ENCODE assay signal across 21 cellular contexts in the genomic region with DNA sequence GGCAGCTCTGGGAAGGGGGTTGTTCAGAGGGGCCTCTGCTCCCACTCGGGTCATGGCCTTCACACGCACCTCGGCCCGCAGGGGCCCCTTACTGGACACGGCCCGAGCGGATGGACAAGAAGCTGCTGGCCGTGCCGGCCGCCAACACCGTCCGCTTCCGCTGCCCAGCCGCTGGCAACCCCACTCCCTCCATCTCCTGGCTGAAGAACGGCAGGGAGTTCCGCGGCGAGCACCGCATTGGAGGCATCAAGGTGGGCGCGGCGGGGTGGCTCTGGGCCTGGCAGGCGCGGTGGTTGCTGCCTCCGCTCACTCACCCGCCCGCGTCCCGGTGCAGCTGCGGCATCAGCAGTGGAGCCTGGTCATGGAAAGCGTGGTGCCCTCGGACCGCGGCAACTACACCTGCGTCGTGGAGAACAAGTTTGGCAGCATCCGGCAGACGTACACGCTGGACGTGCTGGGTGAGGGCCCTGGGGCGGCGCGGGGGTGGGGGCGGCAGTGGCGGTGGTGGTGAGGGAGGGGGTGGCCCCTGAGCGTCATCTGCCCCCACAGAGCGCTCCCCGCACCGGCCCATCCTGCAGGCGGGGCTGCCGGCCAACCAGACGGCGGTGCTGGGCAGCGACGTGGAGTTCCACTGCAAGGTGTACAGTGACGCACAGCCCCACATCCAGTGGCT. TPM values are rescaled to one million over a fixed set of nuclear protein-coding genes. Genes with fewer than 3 reads are reported as not detected.
DNase-seq lines count a peak whose midpoint lies in the region; ATAC-seq, FAIRE-seq and TF ChIP-seq lines count a peak whose summit lies in the region.
"Had no signal": no experiment of that assay in that cellular context is flagged by ENCODE, and none has a peak within 500 bp of the region (broad histone marks: within the 10 kb centered on the region; RNA-seq: fewer than 3 reads in every experiment).

No MANE protein-coding gene starts in this region.

- no peaks in the 10 kb centered on the region for H3K9me3 ChIP-seq in HepG2 (ENCODE audit: low read length)
- no peaks in the 10 kb centered on the region for H3K9me3 ChIP-seq in right lobe of liver
- no peaks in the 10 kb centered on the region for H3K9me3 ChIP-seq in K562 (replicated peaks; ENCODE audit: control insufficient read depth, insufficient read depth, low read depth, low read length)
- no peaks in the 10 kb centered on the region for H3K9me3 ChIP-seq in neuronal stem cell (replicated peaks in 1 of 2; ENCODE audit: control insufficient read depth in 2 of 2, insufficient read depth in 1 of 2, low read depth in 1 of 2, low read length in 2 of 2)
- no peaks in the 10 kb centered on the region for H3K9me3 ChIP-seq in colonic mucosa
- H3K9me3 ChIP-seq: HAP-1 had no signal

- intact Hi-C loops in HepG2 (cut with micrococcal nuclease; ENCODE audit: unreplicated experiment): no loop called here
- intact Hi-C loops in right lobe of liver (cut with DNase I): no loop called here
- intact Hi-C loops in K562 (cut with micrococcal nuclease): no loop called here
- intact Hi-C loops in colonic mucosa (cut with DNase I): no loop called here

- H3K18ac ChIP-seq in neuronal stem cell (ENCODE audit: low read length): peak overlapping the region; percentile 57

- WGBS in HepG2 (ENCODE audit: low lambda C conversion rate): 98% methylated on average over 14 of the region's 56 CpGs
- WGBS in right lobe of liver (ENCODE audit: insufficient coverage, low coverage, low lambda C conversion rate, missing lambda C conversion rate): no CpG with 5 or more reads among the region's 56 CpGs
- 91% methylated on average over 18 of the region's 56 CpGs for WGBS in K562 (ENCODE audit: insufficient coverage, low coverage, missing lambda C conversion rate)
- WGBS in neuronal stem cell (ENCODE audit: extremely low coverage in 2 of 2, insufficient read length in 2 of 2, insufficient replicate concordance in 1 of 2), 2 donors: no CpG with 5 or more reads among the region's 56 CpGs

- BruUV-seq in HepG2 (replicated peaks; lab: Mats Ljungman, UMichigan) (no TSS peak), K562 (replicated peaks; lab: Mats Ljungman, UMichigan) (no TSS peak)

- no peak for FAIRE-seq in HepG2 (lab: Jason Lieb, UNC)
- FAIRE-seq in K562 (lab: Jason Lieb, UNC): no peak
- FAIRE-seq: D721Med, GM12891, GM18507, H54 had no signal

- H3K79me2 ChIP-seq in HepG2 (ENCODE audit: insufficient read depth, low read length) (peaks cover 40% of the 10 kb centered on the region), KMS-11 (ENCODE audit: insufficient read depth, low read depth) (peaks cover 14% of the 10 kb centered on the region; the same call in 1 of the 2 replicates), K562 (ENCODE audit: control insufficient read depth, insufficient read depth, low read length) (peaks cover 19% of the 10 kb centered on the region)

- TF ChIP-seq RAD21 in HepG2 (CRISPR knock-in tag; IDR thresholded peaks at IDR 0.05): no peak
- no peak for TF ChIP-seq RAD21 in K562 (CRISPR knock-in tag; conservative IDR thresholded peaks at IDR 0.05 in 1 of 2, IDR thresholded peaks at IDR 0.05 in 1 of 2)

- H3K9ac ChIP-seq in HepG2 (ENCODE audit: insufficient read depth, low read depth, low read length) (peak overlapping the region; percentile 36; the same call in 1 of the 2 replicates), KMS-11 (peak overlapping the region; percentile 50; the same call in 1 of the 2 replicates), K562 (ENCODE audit: insufficient read depth in 1 of 2, low read depth in 2 of 2, low read length in 2 of 2) (peak overlapping the region in 1 of 2 experiments; percentile 45; a peak in 1 of 4 replicates), neuronal stem cell (ENCODE audit: low read depth, low read length, poor library complexity) (no peak overlapping the region), colonic mucosa (ENCODE audit: low read depth in 2 of 2, low read length in 2 of 2) (no peak overlapping the region)

- H3K4me3 ChIP-seq in HepG2 (replicated peaks in 1 of 3; ENCODE audit: insufficient read depth in 1 of 3, low read depth in 2 of 3, low read length in 3 of 3): no peak overlapping the region; a peak in 1 of 6 replicates
- H3K4me3 ChIP-seq in right lobe of liver: no peak overlapping the region
- H3K4me3 ChIP-seq in KMS-11 (IDR thresholded peaks at IDR 0.05; ENCODE audit: insufficient read depth, low read depth, low read length): no peak overlapping the region
- no peak overlapping the region for H3K4me3 ChIP-seq in K562
- no peak overlapping the region for H3K4me3 ChIP-seq in neuronal stem cell (ENCODE audit: low read length in 2 of 2)
- no peak overlapping the region for H3K4me3 ChIP-seq in colonic mucosa
- H3K4me3 ChIP-seq: HAP-1 had no signal

- H3K36me3 ChIP-seq in HepG2 (replicated peaks in 1 of 2; ENCODE audit: control insufficient read depth in 1 of 2, insufficient read depth in 2 of 2, low read length in 2 of 2) (peaks cover 35 to 67% of the 10 kb centered on the region in 2 experiments), right lobe of liver (peaks cover 0 to 14% (median 0%) of the 10 kb centered on the region in 4 donors), KMS-11 (ENCODE audit: insufficient read depth) (peaks cover 3% of the 10 kb centered on the region; the same call in 1 of the 2 replicates), K562 (ENCODE audit: control insufficient read depth, insufficient read depth, low read length) (peaks cover 84% of the 10 kb centered on the region; the same call in 2 of the 3 replicates), neuronal stem cell (replicated peaks in 1 of 2; ENCODE audit: control insufficient read depth in 2 of 2, insufficient read depth in 2 of 2, low read length in 2 of 2) (peaks cover 0 to 58% of the 10 kb centered on the region in 2 donors), colonic mucosa (no peaks in the 10 kb centered on the region)

- peak overlapping the region; percentile 56 for H3K14ac ChIP-seq in neuronal stem cell (ENCODE audit: low read length)

- peak overlapping the region; percentile 21 for H2AK5ac ChIP-seq in neuronal stem cell (ENCODE audit: low read depth, low read length)

- no peak for TF ChIP-seq CTCF in HepG2 (CRISPR knock-in tag; IDR thresholded peaks at IDR 0.05)
- no peak for TF ChIP-seq CTCF in right lobe of liver (IDR thresholded peaks at IDR 0.05)
- TF ChIP-seq CTCF in KMS-11 (conservative IDR thresholded peaks at IDR 0.05; ENCODE audit: low read depth, low read length): no peak
- no peak for TF ChIP-seq CTCF in K562 (IDR thresholded peaks at IDR 0.05 in 2 of 3, conservative IDR thresholded peaks at IDR 0.05 in 1 of 3; ENCODE audit: insufficient read depth in 2 of 3, low read depth in 1 of 3, low read length in 3 of 3)
- no peak for TF ChIP-seq CTCF in colonic mucosa (IDR thresholded peaks at IDR 0.05)

- H4K20me1 ChIP-seq in HepG2 (ENCODE audit: insufficient read depth, low read length) (peaks cover 29% of the 10 kb centered on the region), KMS-11 (ENCODE audit: insufficient read depth) (no peaks in the 10 kb centered on the region), K562 (replicated peaks; ENCODE audit: control insufficient read depth, insufficient read depth, low read length) (peaks cover 10% of the 10 kb centered on the region)

- H3K27ac ChIP-seq in HepG2 (ENCODE audit: extremely low read length, insufficient read depth, low read length) (peak overlapping the region; percentile 92), right lobe of liver (no peak overlapping the region), KMS-11 (peak overlapping the region; percentile 22; the same call in 1 of the 2 replicates), K562 (ENCODE audit: extremely low read depth, low read depth, low read length) (no peak overlapping the region), neuronal stem cell (replicated peaks; ENCODE audit: low read length) (no peak overlapping the region), colonic mucosa (no peak overlapping the region)

- H3K79me1 ChIP-seq in neuronal stem cell (ENCODE audit: low read depth, low read length): peaks cover 8% of the 10 kb centered on the region

- H3K4ac ChIP-seq in neuronal stem cell (ENCODE audit: low read length): peak overlapping the region; percentile 66

- H3K9me1 ChIP-seq in K562 (ENCODE audit: control insufficient read depth, insufficient read depth, low read length): peaks cover 7% of the 10 kb centered on the region

- H3K23ac ChIP-seq in neuronal stem cell (ENCODE audit: low read depth, low read length, poor library complexity): peak overlapping the region; percentile 89

- CTCF ChIA-PET in HepG2 (lab: Yijun Ruan, JAX; ENCODE audit: low intra/inter-chr PET ratio, low total read pairs) (no interaction called here), K562 (lab: Yijun Ruan, JAX; ENCODE audit: low intra/inter-chr PET ratio) (interaction anchor here (0.5 kb wide), 1 partner anchor 53 kb away, joined by 3 read pairs; no protein-coding TSS in a partner anchor)

- POLR2A ChIA-PET in HepG2 (lab: Yijun Ruan, JAX) (interaction anchor here (0.9 to 28.6 kb wide), 7 partner anchors 8 to 54 kb away, joined by 3 to 1258 read pairs (median 6); a partner anchor contains a TSS), K562 (lab: Yijun Ruan, JAX) (interaction anchor here (0.6 to 1.2 kb wide), 2 partner anchors 8 to 462 kb away, joined by 3 read pairs; a partner anchor contains a TSS)

- no peak overlapping the region for H2BK15ac ChIP-seq in neuronal stem cell (ENCODE audit: low read length)

- H4K91ac ChIP-seq in neuronal stem cell (ENCODE audit: low read depth, low read length, poor library complexity): no peak overlapping the region

- no peak overlapping the region for H2BK120ac ChIP-seq in neuronal stem cell (ENCODE audit: low read depth, low read length)

- in situ Hi-C loops in HepG2 (cut with HindIII; ENCODE audit: extremely low pct_ligation_motif_present, low pct_unique_long_range_greater_than_20kb): loop anchor here (10.0 kb wide), 1 partner anchor 47 kb away; no protein-coding TSS in a partner anchor
- in situ Hi-C loops in K562 (cut with MboI): no loop called here

- H4K8ac ChIP-seq in neuronal stem cell (ENCODE audit: low read depth, low read length): peak overlapping the region; percentile 17

- peak overlapping the region; percentile 75 for H2BK5ac ChIP-seq in neuronal stem cell (ENCODE audit: low read length)

- TF ChIP-seq EP300 in HepG2 (IDR thresholded peaks at IDR 0.05; ENCODE audit: low read depth in 2 of 2, low read length in 2 of 2) (no peak), HepG2 (CRISPR knock-in tag; IDR thresholded peaks at IDR 0.05; ENCODE audit: borderline replicate concordance) (no peak), K562 (IDR thresholded peaks at IDR 0.05; ENCODE audit: low read length) (no peak)

- H2BK12ac ChIP-seq in neuronal stem cell (ENCODE audit: low read length): peak overlapping the region; percentile 58

- H3K27me3 ChIP-seq in HepG2 (ENCODE audit: control insufficient read depth in 1 of 2, insufficient read depth in 2 of 2, low read length in 2 of 2) (no peaks in the 10 kb centered on the region), right lobe of liver (no peaks in the 10 kb centered on the region), KMS-11 (ENCODE audit: insufficient read depth, low read depth) (0 out of 2 replicates have a peak, but pooled peaks cover 3% of the 10 kb centered on the region), K562 (ENCODE audit: control insufficient read depth in 2 of 2, insufficient read depth in 2 of 2, low read length in 2 of 2) (no peaks in the 10 kb centered on the region), neuronal stem cell (ENCODE audit: control insufficient read depth in 3 of 3, insufficient read depth in 3 of 3, low read depth in 1 of 3, low read length in 3 of 3) (no peaks in the 10 kb centered on the region), colonic mucosa (peaks cover 10% of the 10 kb centered on the region)

- DNase-seq in HepG2 (ENCODE audit: low spot score) (no peak), right lobe of liver (no peak), K562 (ENCODE audit: extremely low read depth in 1 of 4, low spot score in 3 of 4) (peak in 1 of 4 experiments; percentile 40), neuronal stem cell (ENCODE audit: low spot score) (no peak), colonic mucosa (no peak), retina (no peak)
- DNase-seq in activated CD4-positive, alpha-beta T cell treated with anti-CD3 and anti-CD28 coated beads for 4 hours: no peak
- DNase-seq: CD4-positive, alpha-beta T cell; CD8-positive, alpha-beta memory T cell; DMS 273 treated with DMSO at 0.1 percent for 48 hours; DMS79; GF-D8; GOT3; HFFc6 had no signal

- H2AFZ ChIP-seq in HepG2 (ENCODE audit: low read length) (no peak overlapping the region), KMS-11 (ENCODE audit: low read depth) (no peak overlapping the region), K562 (ENCODE audit: low read depth, low read length) (no peak overlapping the region), neuronal stem cell (ENCODE audit: low read length) (no peak overlapping the region)

- H3K4me2 ChIP-seq in HepG2 (ENCODE audit: low read depth, low read length): peak overlapping the region; percentile 43; the same call in 1 of the 2 replicates
- H3K4me2 ChIP-seq in KMS-11: no peak overlapping the region
- H3K4me2 ChIP-seq in K562 (ENCODE audit: insufficient read depth, low read length): no peak overlapping the region
- no peak overlapping the region for H3K4me2 ChIP-seq in neuronal stem cell (ENCODE audit: insufficient read depth, low read length, poor library complexity, severe bottlenecking)

- peaks cover 67% of the 10 kb centered on the region for H3K4me1 ChIP-seq in HepG2 (ENCODE audit: insufficient read depth, low read length)
- peaks cover 0 to 23% (median 11%) of the 10 kb centered on the region in 4 donors for H3K4me1 ChIP-seq in right lobe of liver
- no peaks in the 10 kb centered on the region for H3K4me1 ChIP-seq in KMS-11 (ENCODE audit: low read depth, poor library complexity, severe bottlenecking)
- H3K4me1 ChIP-seq in K562 (replicated peaks in 1 of 2; ENCODE audit: control insufficient read depth in 2 of 2, insufficient read depth in 2 of 2, low read length in 2 of 2): peaks cover 0 to 81% of the 10 kb centered on the region in 2 experiments; a peak in 2 of 5 replicates
- peaks cover 0 to 14% of the 10 kb centered on the region in 2 donors for H3K4me1 ChIP-seq in neuronal stem cell (ENCODE audit: control insufficient read depth in 2 of 2, insufficient read depth in 1 of 2, low read depth in 1 of 2, low read length in 2 of 2)
- peaks cover 7% of the 10 kb centered on the region for H3K4me1 ChIP-seq in colonic mucosa
- H3K4me1 ChIP-seq: HAP-1 had no signal

- ATAC-seq in HepG2 (no peak), right lobe of liver (no peak), K562 (no peak)

- TF ChIP-seq POLR2A in HepG2 (IDR thresholded peaks at IDR 0.05; ENCODE audit: insufficient read depth in 1 of 2, low read depth in 2 of 2, low read length in 2 of 2) (no peak), right lobe of liver (IDR thresholded peaks at IDR 0.05) (no peak), K562 (conservative IDR thresholded peaks at IDR 0.05) (no peak)

RNA-seq across cellular contexts. Expression of a gene that starts 8.3 kb away (rescaled TPM):
- total RNA-seq in HepG2 (2016; rRNA removed; fragmentation: Illumina TruSeq; extraction: Trizol): 40.2 and 103 TPM in 2 replicates
- total RNA-seq in HepG2 (2016; cell fraction: cytosol; rRNA removed; fragmentation: Illumina TruSeq; extraction: Trizol; ENCODE audit: low read depth): 18.3 and 22.4 TPM in 2 replicates
- 38.7 and 106 TPM in 2 replicates for total RNA-seq in HepG2 (2016; cell fraction: insoluble cytoplasmic fraction; rRNA removed; fragmentation: Illumina TruSeq; extraction: Trizol)
- total RNA-seq in HepG2 (2016; cell fraction: membrane; rRNA removed; fragmentation: Illumina TruSeq; extraction: Trizol): 39.4 and 45.4 TPM in 2 replicates
- total RNA-seq in HepG2 (2016; cell fraction: nucleus; rRNA removed; fragmentation: Illumina TruSeq; extraction: Trizol): 114 and 144 TPM in 2 replicates
- 109 and 159 TPM in 2 replicates for polyA plus RNA-seq in HepG2 (2011; rRNA removed)
- 87.8 and 132 TPM in 2 replicates for polyA plus RNA-seq in HepG2 (2011; cell fraction: cytosol; rRNA removed)
- polyA plus RNA-seq in HepG2 (2011; cell fraction: nucleus; rRNA removed): 914 and 1,354 TPM in 2 replicates
- 127 and 140 TPM in 2 replicates for polyA plus RNA-seq in HepG2 (2012)
- polyA plus RNA-seq in HepG2 (2016; cell fraction: cytosol; fragmentation: Illumina TruSeq; extraction: Trizol; ENCODE audit: low read depth): 6.7 and 7.6 TPM in 2 replicates
- polyA plus RNA-seq in HepG2 (2016; cell fraction: insoluble cytoplasmic fraction; fragmentation: Illumina TruSeq; extraction: Trizol; ENCODE audit: low read depth): 36.5 and 42.1 TPM in 2 replicates
- 24.3 and 24.6 TPM in 2 replicates for polyA plus RNA-seq in HepG2 (2016; cell fraction: membrane; fragmentation: Illumina TruSeq; extraction: Trizol; ENCODE audit: low read depth)
- polyA plus RNA-seq in HepG2 (2016; cell fraction: nucleus; fragmentation: Illumina TruSeq; extraction: Trizol; ENCODE audit: insufficient read depth, low read depth): 393 and 407 TPM in 2 replicates
- 7.3 and 222 TPM in 2 replicates for polyA minus RNA-seq in HepG2 (2011; rRNA and poly(A)+ RNA removed; ENCODE audit: low replicate concordance)
- polyA minus RNA-seq in HepG2 (2011; cell fraction: cytosol; rRNA and poly(A)+ RNA removed): 97.8 and 100 TPM in 2 replicates
- polyA minus RNA-seq in HepG2 (2011; cell fraction: nucleus; rRNA and poly(A)+ RNA removed): 130 and 153 TPM in 2 replicates
- 10 to 100 TPM; 14.3 to 30.0 (median 25.7) TPM for total RNA-seq in right lobe of liver
- total RNA-seq in K562 (2011; cell fraction: chromatin; rRNA removed; ENCODE audit: low replicate concordance): 54.4 and 166 TPM in 2 replicates
- total RNA-seq in K562 (2011; cell fraction: nucleolus; rRNA removed): 200 and 208 TPM in 2 replicates
- 76.8 and 80.7 TPM in 2 replicates for total RNA-seq in K562 (2011; cell fraction: nucleoplasm; rRNA removed)
- total RNA-seq in K562 (2014; rRNA removed): 39.9 and 43.8 TPM in 2 replicates
- 6.3 and 6.5 TPM in 2 replicates for total RNA-seq in K562 (2014; rRNA removed; fragmentation: Illumina TruSeq; extraction: Trizol)
- total RNA-seq in K562 (2015; rRNA removed; fragmentation: Illumina TruSeq; extraction: Trizol): 12.7 and 14.1 TPM in 2 replicates
- total RNA-seq in K562 (2021): 47.8 and 60.4 TPM in 2 replicates
- polyA plus RNA-seq in K562 (2011; rRNA removed): 20.4 and 21.7 TPM in 2 replicates
- 18.7 and 54.2 TPM in 2 replicates for polyA plus RNA-seq in K562 (2011; cell fraction: cytosol; rRNA removed)
- 176 and 334 TPM in 2 replicates for polyA plus RNA-seq in K562 (2011; cell fraction: nucleus; rRNA removed)
- polyA plus RNA-seq in K562 (2012): 15.0 and 22.4 TPM in 2 replicates
- polyA plus RNA-seq in K562 (2014; fragmentation: Illumina TruSeq; extraction: Trizol): 8.4 and 22.9 TPM in 2 replicates
- polyA plus RNA-seq in K562 (2014; fragmentation: Nextera tagmentation; extraction: Ambion mirVana): 1 to 10 TPM; 1.2 to 1.7 TPM
- 48.9 and 51.5 TPM in 2 replicates for polyA plus RNA-seq in K562 (2014; rRNA removed)
- polyA minus RNA-seq in K562 (2011; rRNA and poly(A)+ RNA removed): 3.9 and 9.3 TPM in 2 replicates
- 30.2 and 37.6 TPM in 2 replicates for polyA minus RNA-seq in K562 (2011; cell fraction: cytosol; rRNA and poly(A)+ RNA removed)
- polyA minus RNA-seq in K562 (2011; cell fraction: nucleus; rRNA and poly(A)+ RNA removed): 59.1 and 74.0 TPM in 2 replicates
- polyA plus RNA-seq in neuronal stem cell (2013, experiment 1 of 2): 7.2 TPM
- 7.6 TPM for polyA plus RNA-seq in neuronal stem cell (2013, experiment 2 of 2)
- 10 to 100 TPM; 32.3 to 52.9 TPM for total RNA-seq in colonic mucosa
- polyA plus RNA-seq: CD14-positive monocyte; CD8-positive, alpha-beta memory T cell had no signal

RNA-seq across cellular contexts. Expression of a gene that starts 54.5 kb away (rescaled TPM):
- 29.4 and 41.6 TPM in 2 replicates for total RNA-seq in HepG2 (2016; rRNA removed; fragmentation: Illumina TruSeq; extraction: Trizol)
- 5.3 and 7.1 TPM in 2 replicates for total RNA-seq in HepG2 (2016; cell fraction: cytosol; rRNA removed; fragmentation: Illumina TruSeq; extraction: Trizol; ENCODE audit: low read depth)
- total RNA-seq in HepG2 (2016; cell fraction: insoluble cytoplasmic fraction; rRNA removed; fragmentation: Illumina TruSeq; extraction: Trizol): 25.4 and 43.2 TPM in 2 replicates
- total RNA-seq in HepG2 (2016; cell fraction: membrane; rRNA removed; fragmentation: Illumina TruSeq; extraction: Trizol): 10.6 and 10.8 TPM in 2 replicates
- total RNA-seq in HepG2 (2016; cell fraction: nucleus; rRNA removed; fragmentation: Illumina TruSeq; extraction: Trizol): 39.8 and 46.4 TPM in 2 replicates
- polyA plus RNA-seq in HepG2 (2011; rRNA removed): 9.7 and 14.7 TPM in 2 replicates
- 6.3 and 8.5 TPM in 2 replicates for polyA plus RNA-seq in HepG2 (2011; cell fraction: cytosol; rRNA removed)
- polyA plus RNA-seq in HepG2 (2011; cell fraction: nucleus; rRNA removed): 56.2 and 61.1 TPM in 2 replicates
- polyA plus RNA-seq in HepG2 (2012): 12.6 and 16.7 TPM in 2 replicates
- 1.6 and 2.1 TPM in 2 replicates for polyA plus RNA-seq in HepG2 (2016; cell fraction: cytosol; fragmentation: Illumina TruSeq; extraction: Trizol; ENCODE audit: low read depth)
- polyA plus RNA-seq in HepG2 (2016; cell fraction: insoluble cytoplasmic fraction; fragmentation: Illumina TruSeq; extraction: Trizol; ENCODE audit: low read depth): 14.8 and 19.6 TPM in 2 replicates
- 3.7 and 4.3 TPM in 2 replicates for polyA plus RNA-seq in HepG2 (2016; cell fraction: membrane; fragmentation: Illumina TruSeq; extraction: Trizol; ENCODE audit: low read depth)
- polyA plus RNA-seq in HepG2 (2016; cell fraction: nucleus; fragmentation: Illumina TruSeq; extraction: Trizol; ENCODE audit: insufficient read depth, low read depth): 74.4 and 84.9 TPM in 2 replicates
- 41.3 and 51.6 TPM in 2 replicates for polyA minus RNA-seq in HepG2 (2011; rRNA and poly(A)+ RNA removed; ENCODE audit: low replicate concordance)
- 26.3 and 30.1 TPM in 2 replicates for polyA minus RNA-seq in HepG2 (2011; cell fraction: cytosol; rRNA and poly(A)+ RNA removed)
- polyA minus RNA-seq in HepG2 (2011; cell fraction: nucleus; rRNA and poly(A)+ RNA removed): 21.1 and 31.3 TPM in 2 replicates
- 10 to 100 TPM; 18.1 to 31.0 (median 25.6) TPM for total RNA-seq in right lobe of liver
- total RNA-seq in K562 (2011; cell fraction: chromatin; rRNA removed; ENCODE audit: low replicate concordance): 127 and 320 TPM in 2 replicates
- 226 and 230 TPM in 2 replicates for total RNA-seq in K562 (2011; cell fraction: nucleolus; rRNA removed)
- 127 and 144 TPM in 2 replicates for total RNA-seq in K562 (2011; cell fraction: nucleoplasm; rRNA removed)
- 99.1 and 118 TPM in 2 replicates for total RNA-seq in K562 (2014; rRNA removed)
- total RNA-seq in K562 (2014; rRNA removed; fragmentation: Illumina TruSeq; extraction: Trizol): 26.9 and 33.1 TPM in 2 replicates
- 48.3 and 49.6 TPM in 2 replicates for total RNA-seq in K562 (2015; rRNA removed; fragmentation: Illumina TruSeq; extraction: Trizol)
- 105 and 109 TPM in 2 replicates for total RNA-seq in K562 (2021)
- polyA plus RNA-seq in K562 (2011; rRNA removed): 28.3 and 38.6 TPM in 2 replicates
- 25.3 and 48.8 TPM in 2 replicates for polyA plus RNA-seq in K562 (2011; cell fraction: cytosol; rRNA removed)
- 122 and 226 TPM in 2 replicates for polyA plus RNA-seq in K562 (2011; cell fraction: nucleus; rRNA removed)
- 34.0 and 53.2 TPM in 2 replicates for polyA plus RNA-seq in K562 (2012)
- polyA plus RNA-seq in K562 (2014; fragmentation: Illumina TruSeq; extraction: Trizol): 35.0 and 44.2 TPM in 2 replicates
- polyA plus RNA-seq in K562 (2014; fragmentation: Nextera tagmentation; extraction: Ambion mirVana): 1 to 10 TPM; 3.9 to 5.6 TPM
- polyA plus RNA-seq in K562 (2014; rRNA removed): 67.7 and 72.0 TPM in 2 replicates
- polyA minus RNA-seq in K562 (2011; rRNA and poly(A)+ RNA removed): 43.8 and 47.1 TPM in 2 replicates
- polyA minus RNA-seq in K562 (2011; cell fraction: cytosol; rRNA and poly(A)+ RNA removed): 67.2 and 76.8 TPM in 2 replicates
- polyA minus RNA-seq in K562 (2011; cell fraction: nucleus; rRNA and poly(A)+ RNA removed): 76.1 and 82.1 TPM in 2 replicates
- 12.8 TPM for polyA plus RNA-seq in neuronal stem cell (2013, experiment 1 of 2)
- polyA plus RNA-seq in neuronal stem cell (2013, experiment 2 of 2): 13.8 TPM
- total RNA-seq in colonic mucosa: 100 to 1,000 TPM in 1 of 2 donors, 10 to 100 TPM in 1; 76.2 to 139 TPM

Comparison
In these comparisons a context has a peak if more than half of its experiments do, and no peak if none do; other contexts are left out.
1. H3K27ac ChIP-seq: peak in HepG2 (single experiment) and KMS-11 (single experiment); none in right lobe of liver (0 of 3), K562 (single experiment), neuronal stem cell (single experiment) and colonic mucosa (single experiment).
2. H3K9ac ChIP-seq: peak in HepG2 (single experiment) and KMS-11 (single experiment); none in neuronal stem cell (single experiment) and colonic mucosa (0 of 2).